Comparison of ENCODE assay signal across 38 cellular contexts in the genomic region with DNA sequence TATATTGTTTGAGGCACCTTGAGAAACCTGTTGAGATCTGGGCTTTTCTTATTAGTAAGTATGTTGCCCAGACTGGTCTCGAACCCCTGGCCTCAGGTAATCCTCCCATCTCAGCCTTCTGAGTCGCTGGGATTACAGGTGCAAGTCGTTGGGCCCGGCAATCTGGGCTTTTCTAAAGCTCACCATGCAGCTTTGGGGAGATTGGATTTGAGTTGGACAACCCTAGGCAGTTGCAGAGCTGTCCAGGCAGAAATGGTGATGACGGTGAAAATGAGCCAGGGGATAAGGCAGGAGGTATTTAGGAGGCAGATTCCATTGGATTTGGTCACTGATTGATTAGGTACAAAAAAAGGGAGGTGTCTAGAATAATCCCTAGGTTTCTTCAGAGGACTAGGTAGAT.
"Had no signal": no experiment of that assay in that cellular context is flagged by ENCODE, and none has a peak within 500 bp of the region (broad histone marks: within the 10 kb centered on the region; RNA-seq: fewer than 3 reads in every experiment).

No MANE protein-coding gene starts in this region.

- H3K27ac Mint-ChIP-seq: activated CD4-positive, alpha-beta memory T cell treated with anti-CD3 and anti-CD28 coated beads, Interleukin-2, amount 10 ng/mL, durations not matched to agents 7 days and 5 days; activated CD4-positive, alpha-beta T cell treated with anti-CD3 and anti-CD28 coated beads for 36 hours; activated CD4-positive, alpha-beta T cell treated with anti-CD3 and anti-CD28 coated beads, Interleukin-2, amount 10 ng/mL, durations not matched to agents 7 days and 5 days; activated naive CD4-positive, alpha-beta T cell treated with anti-CD3 and anti-CD28 coated beads for 36 hours; activated naive CD4-positive, alpha-beta T cell treated with anti-CD3 and anti-CD28 coated beads, Interleukin-2, amount 50 U/mL, for 72 hours; activated naive CD8-positive, alpha-beta T cell treated with anti-CD3 and anti-CD28 coated beads for 36 hours; activated T-cell treated with anti-CD3 and anti-CD28 coated beads, Interleukin-2, amount 50 U/mL, for 72 hours; activated T-helper 1 cell treated with anti-CD3 and anti-CD28 coated beads, Interleukin-12 subunit alpha, Interleukin-12 subunit beta, Interleukin-2, Interleukin-4 antibody, amounts not matched to agents 30 ng/mL and 10 ng/mL and 1 ng/mL, durations not matched to agents 14 hours and 24 hours and 36 hours; activated T-helper 17 cell treated with anti-CD3 and anti-CD28 coated beads, Interleukin-2, amount 50 U/mL, for 72 hours; T-helper 1 cell treated with Interleukin-12 subunit alpha and Interleukin-12 subunit beta and Interleukin-4 antibody, amounts not matched to agents 30 μg/mL and 1 μg/mL, for 36 hours; T-helper 2 cell treated with Interferon-gamma antibody and Interleukin-4, amounts not matched to agents 5 μg/mL and 100 μg/mL, for 36 hours had no signal

- DNase-seq: activated CD4-positive, alpha-beta memory T cell treated with anti-CD3 and anti-CD28 coated beads, Interleukin-2, amount 10 ng/mL, durations not matched to agents 7 days and 5 days; activated CD4-positive, alpha-beta T cell treated with anti-CD3 and anti-CD28 coated beads for 1 hour; activated CD4-positive, alpha-beta T cell treated with anti-CD3 and anti-CD28 coated beads for 36 hours; activated CD4-positive, alpha-beta T cell treated with anti-CD3 and anti-CD28 coated beads for 48 hours; activated CD4-positive, alpha-beta T cell treated with anti-CD3 and anti-CD28 coated beads, Interleukin-2, amount 10 ng/mL, durations not matched to agents 7 days and 5 days; activated CD4-positive, alpha-beta T cell treated with anti-CD3 and anti-CD28 coated beads, Interleukin-2, amount 50 U/mL, for 48 hours; activated CD4-positive, CD25-positive, alpha-beta regulatory T cell; activated CD8-positive, alpha-beta memory T cell treated with anti-CD3 and anti-CD28 coated beads, Interleukin-2, amount 50 U/mL, for 4 hours; activated effector memory CD4-positive, alpha-beta T cell treated with anti-CD3 and anti-CD28 coated beads, Interleukin-2, amount 50 U/mL, for 16 hours; activated gamma-delta T cell treated with Interleukin-2 at 50 U/mL for 16 hours; activated naive CD4-positive, alpha-beta T cell; activated naive CD4-positive, alpha-beta T cell treated with anti-CD3 and anti-CD28 coated beads for 36 hours; activated naive CD4-positive, alpha-beta T cell treated with anti-CD3 and anti-CD28 coated beads, Interleukin-2, amount 50 U/mL, for 16 hours; activated naive CD8-positive, alpha-beta T cell treated with anti-CD3 and anti-CD28 coated beads for 36 hours; activated T-cell treated with anti-CD3 and anti-CD28 coated beads for 4 hours; activated T-cell treated with anti-CD3 and anti-CD28 coated beads, Interleukin-2, amount 50 U/mL, for 1 hour; activated T-cell treated with anti-CD3 and anti-CD28 coated beads, Interleukin-2, amount 50 U/mL, for 4 hours; activated T-cell treated with anti-CD3 and anti-CD28 coated beads, Interleukin-2, amount 50 U/mL, for 72 hours; adrenal gland; amniotic stem cell; anterior cingulate cortex; caudate nucleus; cerebellar nuclear complex; T-helper 1 cell; T-helper 2 cell; T-helper 9 cell had no signal

- H3K27ac ChIP-seq: adrenal gland, ascending aorta, cardiac muscle cell, VCaP had no signal

- H3K4me1 ChIP-seq: ascending aorta had no signal

- ATAC-seq: activated CD4-positive, alpha-beta T cell treated with anti-CD3 and anti-CD28 coated beads for 36 hours; activated CD4-positive, CD25-positive, alpha-beta regulatory T cell treated with anti-CD3 and anti-CD28 coated beads, Interleukin-2, amount 50 U/mL, for 24 hours; activated naive CD4-positive, alpha-beta T cell treated with anti-CD3 and anti-CD28 coated beads, Interleukin-2, amount 50 U/mL, for 72 hours; activated T-cell treated with anti-CD3 and anti-CD28 coated beads, Interleukin-2, amount 50 U/mL, for 4 hours; activated T-cell treated with anti-CD3 and anti-CD28 coated beads, Interleukin-2, amount 50 U/mL, for 72 hours; activated T-helper 17 cell treated with anti-CD3 and anti-CD28 coated beads, Interleukin-2, amount 50 U/mL, for 72 hours; WTC11 had no signal

- H3K27me3 Mint-ChIP-seq: activated CD4-positive, alpha-beta T cell treated with anti-CD3 and anti-CD28 coated beads for 36 hours; activated CD4-positive, alpha-beta T cell treated with anti-CD3 and anti-CD28 coated beads, Interleukin-2, amount 10 ng/mL, durations not matched to agents 7 days and 5 days; activated naive CD8-positive, alpha-beta T cell treated with anti-CD3 and anti-CD28 coated beads for 36 hours; brain had no signal

- H3K4me3 ChIP-seq: adrenal gland, ascending aorta, cardiac muscle cell had no signal

- H3K36me3 Mint-ChIP-seq: activated naive CD4-positive, alpha-beta T cell treated with anti-CD3 and anti-CD28 coated beads, Interleukin-2, amount 50 U/mL, for 72 hours; activated naive CD8-positive, alpha-beta T cell treated with anti-CD3 and anti-CD28 coated beads for 36 hours had no signal

- H3K9me3 Mint-ChIP-seq: activated CD4-positive, alpha-beta memory T cell treated with anti-CD3 and anti-CD28 coated beads, Interleukin-2, amount 10 ng/mL, durations not matched to agents 7 days and 5 days; activated CD4-positive, alpha-beta T cell treated with anti-CD3 and anti-CD28 coated beads, Interleukin-2, amount 10 ng/mL, durations not matched to agents 7 days and 5 days; activated naive CD4-positive, alpha-beta T cell treated with anti-CD3 and anti-CD28 coated beads for 36 hours; activated naive CD4-positive, alpha-beta T cell treated with anti-CD3 and anti-CD28 coated beads, Interleukin-2, amount 50 U/mL, for 72 hours; activated naive CD8-positive, alpha-beta T cell treated with anti-CD3 and anti-CD28 coated beads for 36 hours; activated T-cell treated with anti-CD3 and anti-CD28 coated beads, Interleukin-2, amount 50 U/mL, for 4 hours; activated T-cell treated with anti-CD3 and anti-CD28 coated beads, Interleukin-2, amount 50 U/mL, for 72 hours; activated T-helper 1 cell treated with anti-CD3 and anti-CD28 coated beads, Interleukin-12 subunit alpha, Interleukin-12 subunit beta, Interleukin-2, Interleukin-4 antibody, amounts not matched to agents 30 ng/mL and 10 ng/mL and 1 ng/mL, durations not matched to agents 14 hours and 24 hours and 36 hours; activated T-helper 17 cell treated with anti-CD3 and anti-CD28 coated beads, Interleukin-2, amount 50 U/mL, for 72 hours; central memory CD8-positive, alpha-beta T cell; T-helper 1 cell treated with Interleukin-12 subunit alpha and Interleukin-12 subunit beta and Interleukin-4 antibody, amounts not matched to agents 30 μg/mL and 1 μg/mL, for 36 hours; T-helper 2 cell treated with Interferon-gamma antibody and Interleukin-4, amounts not matched to agents 5 μg/mL and 100 μg/mL, for 36 hours; WTC11 had no signal

- H3K9me3 ChIP-seq: adrenal gland, ascending aorta had no signal

- H3K4me1 Mint-ChIP-seq: activated CD4-positive, alpha-beta memory T cell treated with anti-CD3 and anti-CD28 coated beads, Interleukin-2, amount 10 ng/mL, durations not matched to agents 7 days and 5 days; activated CD4-positive, alpha-beta T cell treated with anti-CD3 and anti-CD28 coated beads for 36 hours; activated CD4-positive, alpha-beta T cell treated with anti-CD3 and anti-CD28 coated beads, Interleukin-2, amount 10 ng/mL, durations not matched to agents 7 days and 5 days; activated T-helper 17 cell treated with anti-CD3 and anti-CD28 coated beads, Interleukin-2, amount 50 U/mL, for 72 hours; central memory CD8-positive, alpha-beta T cell had no signal

- H3K4me3 Mint-ChIP-seq: activated CD4-positive, alpha-beta memory T cell treated with anti-CD3 and anti-CD28 coated beads, Interleukin-2, amount 10 ng/mL, durations not matched to agents 7 days and 5 days; activated CD4-positive, alpha-beta T cell treated with anti-CD3 and anti-CD28 coated beads for 36 hours; activated CD4-positive, alpha-beta T cell treated with anti-CD3 and anti-CD28 coated beads, Interleukin-2, amount 10 ng/mL, durations not matched to agents 7 days and 5 days; activated naive CD4-positive, alpha-beta T cell treated with anti-CD3 and anti-CD28 coated beads for 36 hours; activated naive CD8-positive, alpha-beta T cell treated with anti-CD3 and anti-CD28 coated beads for 36 hours; activated T-cell treated with anti-CD3 and anti-CD28 coated beads, Interleukin-2, amount 50 U/mL, for 4 hours; activated T-cell treated with anti-CD3 and anti-CD28 coated beads, Interleukin-2, amount 50 U/mL, for 72 hours; activated T-helper 1 cell treated with anti-CD3 and anti-CD28 coated beads, Interleukin-12 subunit alpha, Interleukin-12 subunit beta, Interleukin-2, Interleukin-4 antibody, amounts not matched to agents 30 ng/mL and 10 ng/mL and 1 ng/mL, durations not matched to agents 14 hours and 24 hours and 36 hours; activated T-helper 17 cell treated with anti-CD3 and anti-CD28 coated beads, Interleukin-2, amount 50 U/mL, for 72 hours; brain; central memory CD8-positive, alpha-beta T cell; T-helper 1 cell treated with Interleukin-12 subunit alpha and Interleukin-12 subunit beta and Interleukin-4 antibody, amounts not matched to agents 30 μg/mL and 1 μg/mL, for 36 hours; T-helper 2 cell treated with Interferon-gamma antibody and Interleukin-4, amounts not matched to agents 5 μg/mL and 100 μg/mL, for 36 hours; WTC11 had no signal

- H3K27me3 ChIP-seq: adrenal gland, ascending aorta, cardiac muscle cell had no signal

- H3K36me3 ChIP-seq: adrenal gland, ascending aorta, cardiac muscle cell had no signal
